ENCODE assay signal across 10 cellular contexts in the genomic region with DNA sequence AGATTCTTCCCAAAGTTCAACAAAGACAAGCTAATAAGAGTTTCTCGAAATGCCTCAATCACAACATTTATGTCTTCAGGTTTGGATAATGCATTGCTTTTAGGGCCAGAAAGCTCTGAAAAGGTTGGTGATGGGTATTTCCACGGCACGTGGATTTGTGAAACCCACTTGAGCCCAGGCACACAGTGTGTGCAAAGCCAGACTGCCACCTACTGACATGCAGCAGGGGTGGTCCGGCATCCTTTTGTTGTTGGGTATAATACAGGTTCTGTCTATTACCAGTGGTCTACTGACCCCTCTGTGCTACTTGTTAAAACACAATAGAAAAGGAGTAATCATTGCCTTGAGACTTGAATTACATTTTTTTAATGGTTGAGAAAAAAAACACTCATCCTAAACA.
DNase-seq lines count a peak whose midpoint lies in the region; ATAC-seq, FAIRE-seq and TF ChIP-seq lines count a peak whose summit lies in the region.
"Had no signal": no experiment of that assay in that cellular context is flagged by ENCODE, and none has a peak within 500 bp of the region (broad histone marks: within the 10 kb centered on the region; RNA-seq: fewer than 3 reads in every experiment).

No MANE protein-coding gene starts in this region.

- H3K4me1 Mint-ChIP-seq in stimulated activated naive CD8-positive, alpha-beta T cell treated with anti-CD3 and anti-CD28 coated beads, Interleukin-15, amount 100 ng/mL, for 72 hours = no peaks in the 10 kb centered on the region
- H3K4me1 Mint-ChIP-seq: activated naive CD8-positive, alpha-beta T cell treated with anti-CD3 and anti-CD28 coated beads, Interleukin-2, amount 10 ng/mL, durations not matched to agents 7 days and 5 days had no signal

- TF ChIP-seq CTCF in cardiac fibroblast (IDR thresholded peaks at IDR 0.05; ENCODE audit: low read depth, low read length) = peak; percentile 8

- H3K9me3 Mint-ChIP-seq in stimulated activated naive CD8-positive, alpha-beta T cell treated with anti-CD3 and anti-CD28 coated beads, Interleukin-15, amount 100 ng/mL, for 72 hours = no peaks in the 10 kb centered on the region
- H3K9me3 Mint-ChIP-seq: activated naive CD8-positive, alpha-beta T cell treated with anti-CD3 and anti-CD28 coated beads, Interleukin-2, amount 10 ng/mL, durations not matched to agents 7 days and 5 days had no signal

- DNase-seq in D341Med (ENCODE audit: low spot score) (peak; percentile 66), HTR-8/SVneo (ENCODE audit: insufficient read length, low spot score) (peak; percentile 13), cardiac fibroblast (ENCODE audit: low read depth in 2 of 2) (peak; percentile 6 to 52), midbrain (lab: John Stamatoyannopoulos, UW) (peak; percentile 14)
- no peak for DNase-seq in stimulated activated naive CD8-positive, alpha-beta T cell treated with anti-CD3 and anti-CD28 coated beads, Interleukin-15, amount 100 ng/mL, for 72 hours
- DNase-seq in stimulated activated naive CD4-positive, alpha-beta T cell treated with Interleukin-2 at 50 U/mL for 16 hours (lab: John Stamatoyannopoulos, UW) = no peak
- no peak for DNase-seq in activated CD4-positive, CD25-positive, alpha-beta regulatory T cell treated with anti-CD3 and anti-CD28 coated beads, Interleukin-2, amount 50 U/mL, for 72 hours
- DNase-seq: activated naive CD8-positive, alpha-beta T cell treated with anti-CD3 and anti-CD28 coated beads, Interleukin-2, amount 10 ng/mL, durations not matched to agents 7 days and 5 days; GF-D8 had no signal

- H3K4me3 ChIP-seq in cardiac fibroblast (replicated peaks in 1 of 2; ENCODE audit: low read depth in 2 of 2, low read length in 2 of 2) = no peak overlapping the region

- H3K27ac Mint-ChIP-seq in stimulated activated naive CD8-positive, alpha-beta T cell treated with anti-CD3 and anti-CD28 coated beads, Interleukin-15, amount 100 ng/mL, for 72 hours = no peak overlapping the region
- H3K27ac Mint-ChIP-seq: activated naive CD8-positive, alpha-beta T cell treated with anti-CD3 and anti-CD28 coated beads, Interleukin-2, amount 10 ng/mL, durations not matched to agents 7 days and 5 days had no signal

- no peak for ATAC-seq in activated CD4-positive, CD25-positive, alpha-beta regulatory T cell treated with anti-CD3 and anti-CD28 coated beads, Interleukin-2, amount 50 U/mL, for 24 hours
- no peak for ATAC-seq in stimulated activated naive CD8-positive, alpha-beta T cell treated with anti-CD3 and anti-CD28 coated beads, Interleukin-15, amount 100 ng/mL, for 72 hours

- H3K4me3 Mint-ChIP-seq in stimulated activated naive CD8-positive, alpha-beta T cell treated with anti-CD3 and anti-CD28 coated beads, Interleukin-15, amount 100 ng/mL, for 72 hours = no peak overlapping the region
- H3K4me3 Mint-ChIP-seq: activated naive CD8-positive, alpha-beta T cell treated with anti-CD3 and anti-CD28 coated beads, Interleukin-2, amount 10 ng/mL, durations not matched to agents 7 days and 5 days had no signal

- H3K27me3 Mint-ChIP-seq in stimulated activated naive CD8-positive, alpha-beta T cell treated with anti-CD3 and anti-CD28 coated beads, Interleukin-15, amount 100 ng/mL, for 72 hours = peaks cover 35% of the 10 kb centered on the region
- H3K27me3 Mint-ChIP-seq: activated naive CD8-positive, alpha-beta T cell treated with anti-CD3 and anti-CD28 coated beads, Interleukin-2, amount 10 ng/mL, durations not matched to agents 7 days and 5 days had no signal

- FAIRE-seq in HTR-8/SVneo (lab: Jason Lieb, UNC) = no peak

Comparison
In these comparisons a context has a peak if more than half of its experiments do, and no peak if none do; other contexts are left out.
1. DNase-seq: peak in D341Med (single experiment), HTR-8/SVneo (single experiment), cardiac fibroblast (2 of 2) and midbrain (single experiment); none in stimulated activated naive CD8-positive, alpha-beta T cell treated with anti-CD3 and anti-CD28 coated beads, Interleukin-15, amount 100 ng/mL, for 72 hours (0 of 2), stimulated activated naive CD4-positive, alpha-beta T cell treated with Interleukin-2 at 50 U/mL for 16 hours (single experiment) and activated CD4-positive, CD25-positive, alpha-beta regulatory T cell treated with anti-CD3 and anti-CD28 coated beads, Interleukin-2, amount 50 U/mL, for 72 hours (single experiment).